1 cellular context compared by ENCODE assay signal in the genomic region with DNA sequence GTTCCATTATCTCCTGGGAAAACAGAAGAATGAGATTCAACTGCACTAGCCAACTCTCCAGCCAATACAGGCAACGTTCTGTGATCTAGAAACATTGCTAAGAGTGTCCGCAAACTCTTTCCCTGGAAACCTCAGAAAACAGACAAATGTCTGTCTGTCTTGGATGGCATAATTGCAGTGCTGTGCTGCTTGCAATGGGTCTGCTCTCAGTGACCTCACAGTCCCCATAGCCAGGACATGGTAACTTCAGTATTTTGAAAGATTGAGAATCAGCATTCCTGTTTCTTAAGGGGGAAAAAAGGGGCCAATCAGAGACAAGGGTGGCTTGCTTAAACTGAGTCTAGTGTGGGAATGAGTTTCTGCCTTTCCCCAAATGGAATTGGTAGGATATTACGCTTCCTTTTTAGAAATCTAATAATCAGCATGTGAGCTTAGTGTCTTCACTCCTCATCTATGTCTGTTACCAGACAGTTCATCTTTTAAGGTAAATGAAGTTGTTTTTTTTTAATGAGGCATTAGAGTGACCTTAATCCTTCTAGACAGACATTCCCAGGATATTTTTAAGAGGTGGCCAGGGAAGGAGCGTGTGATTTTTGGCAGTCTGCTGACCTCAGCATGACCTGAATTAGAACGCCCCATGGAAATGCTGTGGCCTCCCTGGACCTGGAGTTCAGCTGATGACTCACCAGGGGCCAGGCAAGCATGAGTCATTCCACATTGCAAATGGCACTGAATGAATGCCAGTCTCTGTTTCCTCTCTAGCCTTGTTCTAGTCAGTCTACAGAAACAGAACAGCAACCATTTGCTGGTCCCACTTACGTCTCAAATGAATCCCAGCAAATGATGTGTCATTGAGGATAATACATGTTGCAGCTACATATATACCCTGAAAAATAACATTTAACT.
TF ChIP-seq lines count a peak whose summit lies in the region.

No MANE protein-coding gene starts in this region.

TF ChIP-seq in HCT116, 20 proteins besides CTCF, POLR2A, EP300 and RAD21 (continued from another document):
- TF ChIP-seq EZH2phosphoT487 (IDR thresholded peaks at IDR 0.05; ENCODE audit: borderline replicate concordance) (no peak), EZH2 (IDR thresholded peaks at IDR 0.05) (no peak)
